ENCODE assay signal across 22 cellular contexts in genomic region chr4:71110499-71110898, GRCh38.
A peak's percentile ranks its signal among the peaks of the same experiment; 100 is the strongest.
DNase-seq lines count a peak whose midpoint lies in the region; ATAC-seq and TF ChIP-seq lines count a peak whose summit lies in the region.
"Had no signal": no experiment of that assay in that cellular context is flagged by ENCODE, and none has a peak within 500 bp of the region (broad histone marks: within the 10 kb centered on the region; RNA-seq: fewer than 3 reads in every experiment).

No MANE protein-coding gene starts in this region.

- H3K4me1 ChIP-seq in gastrocnemius medialis: no peaks in the 10 kb centered on the region
- no peaks in the 10 kb centered on the region for H3K4me1 ChIP-seq in heart left ventricle
- H3K4me1 ChIP-seq: BE2C, body of pancreas, upper lobe of right lung had no signal

- in situ Hi-C loops in gastrocnemius medialis (cut with MboI; ENCODE audit: low sequenced_read_pairs in 4 of 4): no loop called here

- DNase-seq in natural killer cell (no peak), NCI-H2029 (lab: John Stamatoyannopoulos, UW) (peak; percentile 65), NCI-H774 (lab: John Stamatoyannopoulos, UW) (peak; percentile 31), LoVo (ENCODE audit: low spot score) (no peak), gastrocnemius medialis (no peak), heart left ventricle (no peak)
- no peak for DNase-seq in natural killer cell treated with Interleukin-12 subunit alpha and Interleukin-12 subunit beta and Interleukin-15 and Interleukin-18, amount 100 ng/mL, for 72 hours (ENCODE audit: low spot score)
- DNase-seq: activated CD4-positive, CD25-positive, alpha-beta regulatory T cell treated with anti-CD3 and anti-CD28 coated beads, Interleukin-2, amount 50 U/mL, for 72 hours; activated gamma-delta T cell; BE2C; body of pancreas; erythroblast; left ventricle myocardium superior; NCI-H1694; NCI-H446 treated with DMSO at 0.1 percent for 48 hours; substantia nigra; upper lobe of right lung had no signal

- TF ChIP-seq POLR2A in gastrocnemius medialis (IDR thresholded peaks at IDR 0.05): no peak
- no peak for TF ChIP-seq POLR2A in heart left ventricle (IDR thresholded peaks at IDR 0.05)

- H3K9me3 Mint-ChIP-seq in natural killer cell: no peaks in the 10 kb centered on the region
- H3K9me3 Mint-ChIP-seq in natural killer cell treated with Interleukin-12 subunit alpha and Interleukin-12 subunit beta and Interleukin-15 and Interleukin-18, amount 100 ng/mL, for 72 hours: no peaks in the 10 kb centered on the region

- TF ChIP-seq CTCF in natural killer cell (IDR thresholded peaks at IDR 0.05) (no peak), gastrocnemius medialis (IDR thresholded peaks at IDR 0.05 in 4 of 5, conservative IDR thresholded peaks at IDR 0.05 in 1 of 5) (no peak), heart left ventricle (IDR thresholded peaks at IDR 0.05) (no peak)

- intact Hi-C loops in natural killer cell (cut with micrococcal nuclease) (no loop called here), gastrocnemius medialis (cut with DNase I; ENCODE audit: low total_unique reads) (no loop called here), heart left ventricle (cut with DNase I) (no loop called here)

- H3K27ac ChIP-seq in gastrocnemius medialis (no peak overlapping the region), heart left ventricle (no peak overlapping the region)
- H3K27ac ChIP-seq: body of pancreas, skin epidermis, upper lobe of right lung had no signal

- H3K27me3 Mint-ChIP-seq in natural killer cell (ENCODE audit: low read depth in 2 of 2): no peaks in the 10 kb centered on the region
- no peaks in the 10 kb centered on the region for H3K27me3 Mint-ChIP-seq in natural killer cell treated with Interleukin-12 subunit alpha and Interleukin-12 subunit beta and Interleukin-15 and Interleukin-18, amount 100 ng/mL, for 72 hours
- H3K27me3 Mint-ChIP-seq: naive thymus-derived CD4-positive, alpha-beta T cell had no signal

- ATAC-seq in natural killer cell: no peak
- no peak for ATAC-seq in natural killer cell treated with Interleukin-12 subunit alpha and Interleukin-12 subunit beta and Interleukin-15 and Interleukin-18, amount 100 ng/mL, for 72 hours
- ATAC-seq in GM19397 (IDR thresholded peaks at IDR 0.05; ENCODE audit: unreplicated experiment): no peak
- no peak for ATAC-seq in gastrocnemius medialis
- ATAC-seq in heart left ventricle: no peak
- ATAC-seq: body of pancreas, HepG2, left ventricle myocardium superior, upper lobe of right lung had no signal

- no peak overlapping the region for H3K4me3 Mint-ChIP-seq in natural killer cell
- no peak overlapping the region for H3K4me3 Mint-ChIP-seq in natural killer cell treated with Interleukin-12 subunit alpha and Interleukin-12 subunit beta and Interleukin-15 and Interleukin-18, amount 100 ng/mL, for 72 hours
- H3K4me3 Mint-ChIP-seq: mesothelial cell of epicardium had no signal

- H3K27me3 ChIP-seq in gastrocnemius medialis: no peaks in the 10 kb centered on the region
- no peaks in the 10 kb centered on the region for H3K27me3 ChIP-seq in heart left ventricle
- H3K27me3 ChIP-seq: BE2C, body of pancreas, upper lobe of right lung had no signal

- H3K36me3 ChIP-seq in gastrocnemius medialis: no peaks in the 10 kb centered on the region
- H3K36me3 ChIP-seq in heart left ventricle: no peaks in the 10 kb centered on the region
- H3K36me3 ChIP-seq: BE2C, upper lobe of right lung had no signal

- H3K4me1 Mint-ChIP-seq in natural killer cell: peaks cover 47 to 51% of the 10 kb centered on the region in 2 donors
- H3K4me1 Mint-ChIP-seq in natural killer cell treated with Interleukin-12 subunit alpha and Interleukin-12 subunit beta and Interleukin-15 and Interleukin-18, amount 100 ng/mL, for 72 hours (ENCODE audit: low read depth in 2 of 2): peaks cover 28 to 37% of the 10 kb centered on the region in 2 donors
- H3K4me1 Mint-ChIP-seq: mesothelial cell of epicardium had no signal

- no peaks in the 10 kb centered on the region for H3K9me3 ChIP-seq in gastrocnemius medialis
- peaks cover 0 to 4% (median 0%) of the 10 kb centered on the region in 12 donors for H3K9me3 ChIP-seq in heart left ventricle
- H3K9me3 ChIP-seq: BE2C, body of pancreas, upper lobe of right lung had no signal

- WGBS in heart left ventricle, 4 donors: 64 to 73% (median 66%) methylated on average over 2 of the region's 2 CpGs

- H3K36me3 Mint-ChIP-seq in natural killer cell: no peaks in the 10 kb centered on the region
- H3K36me3 Mint-ChIP-seq in natural killer cell treated with Interleukin-12 subunit alpha and Interleukin-12 subunit beta and Interleukin-15 and Interleukin-18, amount 100 ng/mL, for 72 hours: no peaks in the 10 kb centered on the region
- H3K36me3 Mint-ChIP-seq: mesothelial cell of epicardium; naive thymus-derived CD4-positive, alpha-beta T cell had no signal

- H3K27ac Mint-ChIP-seq in natural killer cell: peak overlapping the region; percentile 60 to 80
- peak overlapping the region in 1 of 2 donors; percentile 52 for H3K27ac Mint-ChIP-seq in natural killer cell treated with Interleukin-12 subunit alpha and Interleukin-12 subunit beta and Interleukin-15 and Interleukin-18, amount 100 ng/mL, for 72 hours
- H3K27ac Mint-ChIP-seq: mesothelial cell of epicardium had no signal

- H3K4me3 ChIP-seq in gastrocnemius medialis (no peak overlapping the region), heart left ventricle (no peak overlapping the region)
- H3K4me3 ChIP-seq: body of pancreas, skin epidermis, upper lobe of right lung had no signal

Comparison
In these comparisons a context has a peak if more than half of its experiments do, and no peak if none do; other contexts are left out.
1. DNase-seq: peak in NCI-H2029 (single experiment) and NCI-H774 (single experiment); none in natural killer cell (single experiment), natural killer cell treated with Interleukin-12 subunit alpha and Interleukin-12 subunit beta and Interleukin-15 and Interleukin-18, amount 100 ng/mL, for 72 hours (single experiment), LoVo (single experiment), gastrocnemius medialis (0 of 2) and heart left ventricle (0 of 5).